In genomic region chr2:7165736-7166135, GRCh38 we compare ENCODE assay signal across 31 cellular contexts.
"Had no signal": no experiment of that assay in that cellular context is flagged by ENCODE, and none has a peak within 500 bp of the region (broad histone marks: within the 10 kb centered on the region; RNA-seq: fewer than 3 reads in every experiment).

No MANE protein-coding gene starts in this region.

- H3K4me3 ChIP-seq: ascending aorta, esophagus muscularis mucosa, pancreas, prostate gland, skin epidermis, stomach, thyroid gland, upper lobe of left lung, vagina had no signal

- DNase-seq: activated CD4-positive, alpha-beta T cell treated with anti-CD3 and anti-CD28 coated beads for 48 hours; activated CD4-positive, alpha-beta T cell treated with anti-CD3 and anti-CD28 coated beads, Interleukin-2, amount 50 U/mL, for 48 hours; activated CD8-positive, alpha-beta memory T cell treated with anti-CD3 and anti-CD28 coated beads for 24 hours; activated effector memory CD4-positive, alpha-beta T cell treated with Interleukin-2 at 50 U/mL for 16 hours; activated naive CD4-positive, alpha-beta T cell treated with anti-CD3 and anti-CD28 coated beads for 36 hours; activated naive CD8-positive, alpha-beta T cell treated with anti-CD3 and anti-CD28 coated beads for 36 hours; caudate nucleus; dermis blood vessel endothelial cell; effector CD4-positive, alpha-beta T cell; glutamatergic neuron; left colon; naive thymus-derived CD8-positive, alpha-beta T cell; nucleus accumbens; pancreas; retina; stimulated activated CD4-positive, alpha-beta T cell treated with anti-CD3 and anti-CD28 coated beads, Interleukin-12 subunit alpha, Interleukin-12 subunit beta, amount 100 ng/mL, for 4 hours; stimulated activated CD4-positive, alpha-beta T cell treated with anti-CD3 and anti-CD28 coated beads, Interleukin-4, amount 100 ng/mL, for 24 hours; stimulated activated CD8-positive, alpha-beta memory T cell treated with anti-CD3 and anti-CD28 coated beads, Interleukin-4, amount 100 ng/mL, for 48 hours; stimulated activated naive B cell treated with anti-CD40 and anti-IgM and Interleukin-4, amounts not matched to agents 10 μg/mL and 1 μg/mL and 100 μg/mL, for 72 hours; stomach; T-helper 1 cell; thyroid gland; upper lobe of left lung; WERI-Rb-1 had no signal

- H3K27ac ChIP-seq: ascending aorta, esophagus muscularis mucosa, pancreas, prostate gland, skin epidermis, stomach, thyroid gland, upper lobe of left lung, vagina, WERI-Rb-1 had no signal

- ATAC-seq: activated CD4-positive, CD25-positive, alpha-beta regulatory T cell treated with anti-CD3 and anti-CD28 coated beads, Interleukin-2, amount 50 U/mL, for 24 hours; left colon; naive thymus-derived CD8-positive, alpha-beta T cell; pancreas; sciatic nerve; stimulated activated naive B cell treated with anti-CD40 and anti-IgM and Interleukin-4, amounts not matched to agents 10 μg/mL and 1 μg/mL and 100 μg/mL, for 72 hours had no signal

- H3K27me3 ChIP-seq: ascending aorta, esophagus muscularis mucosa, pancreas, thyroid gland, upper lobe of left lung, vagina had no signal

- H3K36me3 ChIP-seq: ascending aorta, esophagus muscularis mucosa, pancreas, prostate gland, stomach, thyroid gland, upper lobe of left lung, vagina, WERI-Rb-1 had no signal

- H3K9me3 ChIP-seq: ascending aorta, esophagus muscularis mucosa, pancreas, prostate gland, stomach, thyroid gland, upper lobe of left lung, vagina had no signal

- H3K4me1 ChIP-seq: ascending aorta, esophagus muscularis mucosa, pancreas, prostate gland, stomach, thyroid gland, upper lobe of left lung, vagina had no signal
